2 cellular contexts compared by ENCODE assay signal in genomic region chr9:34988218-34989055, GRCh38.
TF ChIP-seq lines count a peak whose summit lies in the region.

No MANE protein-coding gene starts in this region.

TF ChIP-seq in HCT116, 20 proteins besides CTCF, POLR2A, EP300 and RAD21 (continued from another document):
- TF ChIP-seq EZH2phosphoT487 (IDR thresholded peaks at IDR 0.05; ENCODE audit: borderline replicate concordance) (no peak), EGR1 (IDR thresholded peaks at IDR 0.05; ENCODE audit: low read depth) (no peak), SRF (IDR thresholded peaks at IDR 0.05; ENCODE audit: low read depth) (no peak), ZFX (IDR thresholded peaks at IDR 0.05) (no peak), ELF1 (IDR thresholded peaks at IDR 0.05; ENCODE audit: borderline replicate concordance, low read depth) (no peak), MAX (IDR thresholded peaks at IDR 0.05) (no peak), SIN3A (IDR thresholded peaks at IDR 0.05; ENCODE audit: low read depth) (no peak), CEBPB (IDR thresholded peaks at IDR 0.05; ENCODE audit: low read depth) (no peak), SP1 (IDR thresholded peaks at IDR 0.05; ENCODE audit: low read depth) (no peak), ATF3 (IDR thresholded peaks at IDR 0.05) (no peak)
- TF ChIP-seq, protein P1, sequence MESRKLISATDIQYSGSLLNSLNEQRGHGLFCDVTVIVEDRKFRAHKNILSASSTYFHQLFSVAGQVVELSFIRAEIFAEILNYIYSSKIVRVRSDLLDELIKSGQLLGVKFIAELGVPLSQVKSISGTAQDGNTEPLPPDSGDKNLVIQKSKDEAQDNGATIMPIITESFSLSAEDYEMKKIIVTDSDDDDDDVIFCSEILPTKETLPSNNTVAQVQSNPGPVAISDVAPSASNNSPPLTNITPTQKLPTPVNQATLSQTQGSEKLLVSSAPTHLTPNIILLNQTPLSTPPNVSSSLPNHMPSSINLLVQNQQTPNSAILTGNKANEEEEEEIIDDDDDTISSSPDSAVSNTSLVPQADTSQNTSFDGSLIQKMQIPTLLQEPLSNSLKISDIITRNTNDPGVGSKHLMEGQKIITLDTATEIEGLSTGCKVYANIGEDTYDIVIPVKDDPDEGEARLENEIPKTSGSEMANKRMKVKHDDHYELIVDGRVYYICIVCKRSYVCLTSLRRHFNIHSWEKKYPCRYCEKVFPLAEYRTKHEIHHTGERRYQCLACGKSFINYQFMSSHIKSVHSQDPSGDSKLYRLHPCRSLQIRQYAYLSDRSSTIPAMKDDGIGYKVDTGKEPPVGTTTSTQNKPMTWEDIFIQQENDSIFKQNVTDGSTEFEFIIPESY (IDR thresholded peaks at IDR 0.05; ENCODE audit: extremely low read depth, insufficient replicate concordance, low read length): no peak

TF ChIP-seq in neural cell, 6 proteins besides CTCF, POLR2A, EP300 and RAD21 (continued from another document):
- TF ChIP-seq, protein P2, sequence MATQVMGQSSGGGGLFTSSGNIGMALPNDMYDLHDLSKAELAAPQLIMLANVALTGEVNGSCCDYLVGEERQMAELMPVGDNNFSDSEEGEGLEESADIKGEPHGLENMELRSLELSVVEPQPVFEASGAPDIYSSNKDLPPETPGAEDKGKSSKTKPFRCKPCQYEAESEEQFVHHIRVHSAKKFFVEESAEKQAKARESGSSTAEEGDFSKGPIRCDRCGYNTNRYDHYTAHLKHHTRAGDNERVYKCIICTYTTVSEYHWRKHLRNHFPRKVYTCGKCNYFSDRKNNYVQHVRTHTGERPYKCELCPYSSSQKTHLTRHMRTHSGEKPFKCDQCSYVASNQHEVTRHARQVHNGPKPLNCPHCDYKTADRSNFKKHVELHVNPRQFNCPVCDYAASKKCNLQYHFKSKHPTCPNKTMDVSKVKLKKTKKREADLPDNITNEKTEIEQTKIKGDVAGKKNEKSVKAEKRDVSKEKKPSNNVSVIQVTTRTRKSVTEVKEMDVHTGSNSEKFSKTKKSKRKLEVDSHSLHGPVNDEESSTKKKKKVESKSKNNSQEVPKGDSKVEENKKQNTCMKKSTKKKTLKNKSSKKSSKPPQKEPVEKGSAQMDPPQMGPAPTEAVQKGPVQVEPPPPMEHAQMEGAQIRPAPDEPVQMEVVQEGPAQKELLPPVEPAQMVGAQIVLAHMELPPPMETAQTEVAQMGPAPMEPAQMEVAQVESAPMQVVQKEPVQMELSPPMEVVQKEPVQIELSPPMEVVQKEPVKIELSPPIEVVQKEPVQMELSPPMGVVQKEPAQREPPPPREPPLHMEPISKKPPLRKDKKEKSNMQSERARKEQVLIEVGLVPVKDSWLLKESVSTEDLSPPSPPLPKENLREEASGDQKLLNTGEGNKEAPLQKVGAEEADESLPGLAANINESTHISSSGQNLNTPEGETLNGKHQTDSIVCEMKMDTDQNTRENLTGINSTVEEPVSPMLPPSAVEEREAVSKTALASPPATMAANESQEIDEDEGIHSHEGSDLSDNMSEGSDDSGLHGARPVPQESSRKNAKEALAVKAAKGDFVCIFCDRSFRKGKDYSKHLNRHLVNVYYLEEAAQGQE (IDR thresholded peaks at IDR 0.05; ENCODE audit: borderline replicate concordance): no peak
- TF ChIP-seq POLR2AphosphoS5 (IDR thresholded peaks at IDR 0.05): no peak
- no peak for TF ChIP-seq TAF1 (IDR thresholded peaks at IDR 0.05; ENCODE audit: low read depth)
- TF ChIP-seq SMC3 (conservative IDR thresholded peaks at IDR 0.05; ENCODE audit: poor library complexity): no peak
